ENCODE assay signal across 9 cellular contexts in genomic region chr2:241804326-241805276, GRCh38. TPM values are rescaled to one million over a fixed set of nuclear protein-coding genes. Genes with fewer than 3 reads are reported as not detected.
DNase-seq lines count a peak whose midpoint lies in the region; ATAC-seq, FAIRE-seq and TF ChIP-seq lines count a peak whose summit lies in the region.
"Had no signal": no experiment of that assay in that cellular context is flagged by ENCODE, and none has a peak within 500 bp of the region (broad histone marks: within the 10 kb centered on the region; RNA-seq: fewer than 3 reads in every experiment).

No MANE protein-coding gene starts in this region.

- H3K9me3 ChIP-seq in A673 (ENCODE audit: low read depth, low read length, poor library complexity, severe bottlenecking) (no peaks in the 10 kb centered on the region), duodenal mucosa (ENCODE audit: control insufficient read depth in 1 of 2, low read length in 2 of 2) (no peaks in the 10 kb centered on the region), osteoblast (ENCODE audit: low read depth, low read length) (no peaks in the 10 kb centered on the region)

- peak; percentile 20 for FAIRE-seq in GM12891 (lab: Jason Lieb, UNC)
- FAIRE-seq: endometrium had no signal

- H3K4me1 ChIP-seq in A673 (ENCODE audit: insufficient read depth, low read length, poor library complexity, severe bottlenecking) (peaks cover 43% of the 10 kb centered on the region), duodenal mucosa (ENCODE audit: control insufficient read depth in 1 of 2, insufficient read depth in 2 of 2, low read length in 2 of 2) (peaks cover 10 to 31% of the 10 kb centered on the region in 2 donors), osteoblast (ENCODE audit: insufficient read depth, low read length) (no peaks in the 10 kb centered on the region)

- POLR2A ChIA-PET in A673 (lab: Charles Lee; ENCODE audit: low non-redundant PET) = interaction anchor here (0.5 to 1.1 kb wide), 2 partner anchors 64 to 267 kb away, joined by 3 to 12 read pairs; no protein-coding TSS in a partner anchor

- BruUV-seq in A673 (replicated peaks; lab: Mats Ljungman, UMichigan) = TSS peak; percentile 16

- H3K36me3 ChIP-seq in A673 (ENCODE audit: insufficient read depth, low read length, poor library complexity, severe bottlenecking) (no peaks in the 10 kb centered on the region), duodenal mucosa (ENCODE audit: control insufficient read depth in 1 of 2, insufficient read depth in 2 of 2, low read length in 2 of 2) (no peaks in the 10 kb centered on the region), osteoblast (ENCODE audit: insufficient read depth, low read length) (no peaks in the 10 kb centered on the region)

- no peak overlapping the region for H2AFZ ChIP-seq in osteoblast (ENCODE audit: low read length)

- H3K4me2 ChIP-seq in osteoblast (ENCODE audit: insufficient read depth, low read length) = peak overlapping the region; percentile 70

- H4K20me1 ChIP-seq in osteoblast (ENCODE audit: insufficient read depth, low read length) = no peaks in the 10 kb centered on the region

- ATAC-seq in SK-N-SH treated with all-trans-retinoic acid at 6 μM for 48 hours (peak; percentile 45), GM18861 (IDR thresholded peaks at IDR 0.05; ENCODE audit: unreplicated experiment) (no peak), HG02970 (IDR thresholded peaks at IDR 0.05; ENCODE audit: low FRiP score, unreplicated experiment) (no peak)

- intact Hi-C loops in A673 (cut with micrococcal nuclease; ENCODE audit: unreplicated experiment) = no loop called here

- H3K4me3 ChIP-seq in A673 (ENCODE audit: low read depth, low read length, poor library complexity, severe bottlenecking) = peak overlapping the region; percentile 56
- peak overlapping the region; percentile 6 to 68 for H3K4me3 ChIP-seq in duodenal mucosa (ENCODE audit: low read depth in 1 of 2, low read length in 2 of 2)
- H3K4me3 ChIP-seq in osteoblast (ENCODE audit: insufficient read depth, low read length) = peak overlapping the region; percentile 63

- H3K9ac ChIP-seq in duodenal mucosa (ENCODE audit: low read depth in 1 of 2, low read length in 2 of 2) = no peak overlapping the region

- TF ChIP-seq CTCF in A673 (conservative IDR thresholded peaks at IDR 0.05; ENCODE audit: low read depth, low read length) = peak; percentile 31
- TF ChIP-seq CTCF in osteoblast (IDR thresholded peaks at IDR 0.05; ENCODE audit: extremely low read depth, low read depth, low read length) = no peak

- no peak for TF ChIP-seq POLR2A in GM12891 (IDR thresholded peaks at IDR 0.05; ENCODE audit: low read depth, low read length)

- H3K27ac ChIP-seq in A673 (ENCODE audit: low read depth, low read length, poor library complexity, severe bottlenecking) (peak overlapping the region; percentile 98), duodenal mucosa (ENCODE audit: low read depth, low read length) (no peak overlapping the region), osteoblast (ENCODE audit: low read depth, low read length) (peak overlapping the region; percentile 12)

- CTCF ChIA-PET in A673 (lab: Charles Lee) = no interaction called here

- DNase-seq in A673 (ENCODE audit: low spot score) (no peak), GM12891 (ENCODE audit: insufficient read length, low spot score) (peak; percentile 58), osteoblast (ENCODE audit: insufficient read length, low spot score, missing footprints) (peak; percentile 91), NCI-H2107 (lab: John Stamatoyannopoulos, UW) (no peak)

- H3K27me3 ChIP-seq in A673 (replicated peaks; ENCODE audit: insufficient read depth, low read depth, low read length, poor library complexity) (no peaks in the 10 kb centered on the region), duodenal mucosa (ENCODE audit: control insufficient read depth in 1 of 2, insufficient read depth in 2 of 2, low read length in 2 of 2) (peaks cover 11 to 20% of the 10 kb centered on the region in 2 donors), osteoblast (ENCODE audit: insufficient read depth, low read length) (peaks cover 22% of the 10 kb centered on the region)

- no peaks in the 10 kb centered on the region for H3K79me2 ChIP-seq in osteoblast (ENCODE audit: insufficient read depth, low read length)

TF ChIP-seq in GM12891, 5 proteins besides CTCF, POLR2A, EP300 and RAD21:
- TF ChIP-seq TAF1 (IDR thresholded peaks at IDR 0.05; ENCODE audit: low read depth, low read length) (no peak), POLR2AphosphoS5 (IDR thresholded peaks at IDR 0.05; ENCODE audit: low read depth, low read length) (peak; percentile 4; the same call in 1 of the 2 replicates), SPI1 (IDR thresholded peaks at IDR 0.05; ENCODE audit: low read depth, low read length) (no peak), PAX5 (IDR thresholded peaks at IDR 0.05; ENCODE audit: insufficient read depth, low read length, severe bottlenecking) (no peak), POU2F2 (IDR thresholded peaks at IDR 0.05; ENCODE audit: low read depth, low read length) (0 out of 2 replicates have a peak, but pooled peaks have one; percentile 4)

TF ChIP-seq in SK-N-SH treated with all-trans-retinoic acid at 6 μM for 48 hours, 23 proteins besides CTCF, POLR2A, EP300 and RAD21 (continues in another document):
- TF ChIP-seq POU6F1 (CRISPR knock-in tag; IDR thresholded peaks at IDR 0.05; ENCODE audit: borderline replicate concordance, low read depth) = no peak
- no peak for TF ChIP-seq PPARA (CRISPR knock-in tag; IDR thresholded peaks at IDR 0.05; ENCODE audit: borderline replicate concordance)
- TF ChIP-seq CREB5 (CRISPR knock-in tag; IDR thresholded peaks at IDR 0.05; ENCODE audit: low read depth) = no peak
- no peak for TF ChIP-seq ZC3H10 (CRISPR knock-in tag; IDR thresholded peaks at IDR 0.05)
- no peak for TF ChIP-seq OSR1 (CRISPR knock-in tag; IDR thresholded peaks at IDR 0.05)
- TF ChIP-seq ZNF8 (CRISPR knock-in tag; IDR thresholded peaks at IDR 0.05) = no peak
- no peak for TF ChIP-seq ZFP30 (CRISPR knock-in tag; IDR thresholded peaks at IDR 0.05)
- TF ChIP-seq ARNTL (CRISPR knock-in tag; IDR thresholded peaks at IDR 0.05; ENCODE audit: borderline replicate concordance, low read depth) = no peak
- no peak for TF ChIP-seq ZFP3 (CRISPR knock-in tag; IDR thresholded peaks at IDR 0.05)
- no peak for TF ChIP-seq GLIS3 (CRISPR knock-in tag; IDR thresholded peaks at IDR 0.05)
- no peak for TF ChIP-seq TCF4 (CRISPR knock-in tag; IDR thresholded peaks at IDR 0.05; ENCODE audit: borderline replicate concordance)
- no peak for TF ChIP-seq TSHZ2 (CRISPR knock-in tag; IDR thresholded peaks at IDR 0.05)
- TF ChIP-seq ZNF70 (CRISPR knock-in tag; IDR thresholded peaks at IDR 0.05) = no peak
- no peak for TF ChIP-seq RARB (CRISPR knock-in tag; IDR thresholded peaks at IDR 0.05)
- TF ChIP-seq SNAI2 (CRISPR knock-in tag; IDR thresholded peaks at IDR 0.05) = no peak

RNA-seq across cellular contexts. Expression of gene NEU4, which starts 4.4 kb away (rescaled TPM):
- 38.5 and 48.4 TPM in 2 replicates for total RNA-seq in A673 (2021)
- 0.69 TPM for polyA plus RNA-seq in GM12891 (2012; ENCODE audit: low read depth, missing spikeins)
- not detected in 2 replicates for total RNA-seq in osteoblast

RNA-seq across cellular contexts. Expression of gene GAL3ST2, which starts 28.0 kb away (rescaled TPM):
- 5.0 and 5.3 TPM in 2 replicates for total RNA-seq in A673 (2021)
- polyA plus RNA-seq in GM12891 (2012; ENCODE audit: low read depth, missing spikeins) = 0.21 TPM
- 0.29 and 0.36 TPM in 2 replicates for total RNA-seq in osteoblast

RNA-seq across cellular contexts. Expression of gene PDCD1, which starts 54.1 kb away (rescaled TPM):
- total RNA-seq in A673 (2021) = 0.34 and 0.35 TPM in 2 replicates
- polyA plus RNA-seq in GM12891 (2012; ENCODE audit: low read depth, missing spikeins) = 8.4 TPM
- not detected in 2 replicates for total RNA-seq in osteoblast

Comparison
In these comparisons a context has a peak if more than half of its experiments do, and no peak if none do; other contexts are left out.
1. DNase-seq: peak in GM12891 (single experiment) and osteoblast (single experiment); none in A673 (single experiment) and NCI-H2107 (single experiment).
2. RNA of gene NEU4, which starts 4.4 kb away (total RNA-seq): 38.5 to 48.4 TPM in A673; not detected in osteoblast; every median in the first group is over 10 times any median in the second.
3. Peak in every context shown above with its lines, with median percentiles within 50 percentile points of each other: H3K4me3 ChIP-seq.